14 cellular contexts compared by ENCODE assay signal in the genomic region with DNA sequence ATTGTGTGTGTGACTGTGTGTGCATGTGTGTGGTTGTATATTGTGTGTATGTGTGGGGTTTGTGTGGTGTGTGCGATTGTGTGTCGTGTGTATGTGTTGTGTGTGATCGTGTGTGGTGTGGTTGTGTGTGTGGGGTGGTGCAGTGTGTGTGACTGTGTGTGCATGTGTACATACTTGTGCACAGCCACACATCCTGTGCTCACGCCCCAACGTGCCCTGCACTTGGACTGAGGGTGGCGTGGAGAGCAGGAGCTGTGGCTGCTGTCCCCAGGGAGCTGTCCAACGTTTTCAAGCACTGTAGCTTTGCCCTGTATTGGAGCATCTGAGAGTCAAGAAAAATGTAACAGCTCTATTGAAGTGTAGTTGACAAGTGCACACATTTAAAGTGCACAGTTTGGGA.
A peak's percentile ranks its signal among the peaks of the same experiment; 100 is the strongest.
DNase-seq lines count a peak whose midpoint lies in the region; ATAC-seq and TF ChIP-seq lines count a peak whose summit lies in the region.
"Had no signal": no experiment of that assay in that cellular context is flagged by ENCODE, and none has a peak within 500 bp of the region (broad histone marks: within the 10 kb centered on the region; RNA-seq: fewer than 3 reads in every experiment).

No MANE protein-coding gene starts in this region.

- no peaks in the 10 kb centered on the region for H3K36me3 ChIP-seq in SJCRH30
- H3K36me3 ChIP-seq in SK-N-SH (replicated peaks in 1 of 2; ENCODE audit: control insufficient read depth in 1 of 2, insufficient read depth in 2 of 2, low read length in 1 of 2) = no peaks in the 10 kb centered on the region
- H3K36me3 ChIP-seq: adrenal gland had no signal

- H3K9me3 ChIP-seq in SJCRH30 (replicated peaks) (no peaks in the 10 kb centered on the region), SK-N-SH (no peaks in the 10 kb centered on the region)
- H3K9me3 ChIP-seq: adrenal gland had no signal

- TF ChIP-seq EP300 in SK-N-SH (IDR thresholded peaks at IDR 0.05; ENCODE audit: borderline replicate concordance in 1 of 2, low read depth in 1 of 2, low read length in 1 of 2) = no peak

- H2AFZ ChIP-seq in SK-N-SH (ENCODE audit: low read depth) = no peak overlapping the region

- H3K27ac ChIP-seq in SJCRH30 (no peak overlapping the region), SK-N-SH (ENCODE audit: low read depth in 2 of 2, low read length in 1 of 2) (no peak overlapping the region)
- H3K27ac ChIP-seq: adrenal gland had no signal

- intact Hi-C loops in activated naive CD4-positive, alpha-beta T cell treated with anti-CD3 and anti-CD28 coated beads for 36 hours (cut with micrococcal nuclease) = no loop called here
- intact Hi-C loops in posterior vena cava (cut with DNase I) = no loop called here

- no peaks in the 10 kb centered on the region for H3K27me3 ChIP-seq in SJCRH30
- no peaks in the 10 kb centered on the region for H3K27me3 ChIP-seq in SK-N-SH (ENCODE audit: insufficient read depth)

- H3K4me3 ChIP-seq in SJCRH30 (no peak overlapping the region), fibroblast of pulmonary artery (replicated peaks; ENCODE audit: low read depth, low read length) (no peak overlapping the region), SK-N-SH (ENCODE audit: low read depth in 2 of 2, low read length in 1 of 2) (no peak overlapping the region)
- H3K4me3 ChIP-seq: adrenal gland had no signal

- no peak for TF ChIP-seq RAD21 in SK-N-SH (IDR thresholded peaks at IDR 0.05; ENCODE audit: low read length)

- H3K27me3 Mint-ChIP-seq in activated naive CD4-positive, alpha-beta T cell treated with anti-CD3 and anti-CD28 coated beads for 36 hours (ENCODE audit: low read depth) = no peaks in the 10 kb centered on the region

- peak; percentile 26 for DNase-seq in activated naive CD4-positive, alpha-beta T cell treated with anti-CD3 and anti-CD28 coated beads for 36 hours
- DNase-seq in activated naive CD4-positive, alpha-beta T cell treated with anti-CD3 and anti-CD28 coated beads, Interleukin-2, amount 50 U/mL, for 16 hours = no peak
- DNase-seq in SJCRH30 (peak; percentile 31 to 39), fibroblast of pulmonary artery (ENCODE audit: low read depth) (peak; percentile 30), posterior vena cava (ENCODE audit: low spot score) (peak; percentile 73), SK-N-SH (no peak), HCEC 1CT (no peak)
- DNase-seq: EL; NCI-H2171; stimulated activated CD4-positive, alpha-beta T cell treated with anti-CD3 and anti-CD28 coated beads, Interleukin-12 subunit alpha, Interleukin-12 subunit beta, amount 100 ng/mL, for 4 hours had no signal

- no peaks in the 10 kb centered on the region for H3K4me1 Mint-ChIP-seq in activated naive CD4-positive, alpha-beta T cell treated with anti-CD3 and anti-CD28 coated beads for 36 hours (ENCODE audit: low read depth)
- H3K4me1 Mint-ChIP-seq: nephron; stimulated activated memory B cell treated with anti-CD40 and anti-IgM and Interleukin-4, amounts not matched to agents 10 μg/mL and 1 μg/mL and 100 μg/mL, for 72 hours had no signal

- 50% methylated on average over 7 of the region's 7 CpGs for WGBS in SK-N-SH (ENCODE audit: low lambda C conversion rate)

- H3K9me2 ChIP-seq in SK-N-SH = no peaks in the 10 kb centered on the region

- CTCF ChIA-PET in activated naive CD4-positive, alpha-beta T cell treated with anti-CD3 and anti-CD28 coated beads for 36 hours (lab: Charles Lee) = no interaction called here
- CTCF ChIA-PET in SK-N-SH (lab: Yijun Ruan, JAX) = no interaction called here

- no peak overlapping the region for H3K4me3 Mint-ChIP-seq in activated naive CD4-positive, alpha-beta T cell treated with anti-CD3 and anti-CD28 coated beads for 36 hours
- H3K4me3 Mint-ChIP-seq: nephron; stimulated activated memory B cell treated with anti-CD40 and anti-IgM and Interleukin-4, amounts not matched to agents 10 μg/mL and 1 μg/mL and 100 μg/mL, for 72 hours had no signal

- POLR2A ChIA-PET in SK-N-SH (lab: Yijun Ruan, JAX) = no interaction called here

- no peaks in the 10 kb centered on the region for H4K20me1 ChIP-seq in SK-N-SH (ENCODE audit: insufficient read depth)

- no peak overlapping the region for H3K4me2 ChIP-seq in SK-N-SH

- peaks cover 5% of the 10 kb centered on the region for H3F3A ChIP-seq in SK-N-SH (replicated peaks; ENCODE audit: insufficient read depth)

- H3K79me2 ChIP-seq in SK-N-SH (ENCODE audit: insufficient read depth) = no peaks in the 10 kb centered on the region

- no peak for TF ChIP-seq CTCF in fibroblast of pulmonary artery (IDR thresholded peaks at IDR 0.05; ENCODE audit: low read length, missing control alignments)
- no peak for TF ChIP-seq CTCF in SK-N-SH (IDR thresholded peaks at IDR 0.05)

- H3K9ac ChIP-seq in SK-N-SH = no peak overlapping the region

- no peaks in the 10 kb centered on the region for H3K36me3 Mint-ChIP-seq in activated naive CD4-positive, alpha-beta T cell treated with anti-CD3 and anti-CD28 coated beads for 36 hours (ENCODE audit: low read depth)
- H3K36me3 Mint-ChIP-seq: stimulated activated memory B cell treated with anti-CD40 and anti-IgM and Interleukin-4, amounts not matched to agents 10 μg/mL and 1 μg/mL and 100 μg/mL, for 72 hours had no signal

- 0 out of 2 replicates have a peak, but pooled peaks cover 2% of the 10 kb centered on the region for H3K4me1 ChIP-seq in SJCRH30
- no peaks in the 10 kb centered on the region; a peak in 1 of 4 replicates for H3K4me1 ChIP-seq in SK-N-SH (ENCODE audit: control insufficient read depth in 1 of 2, insufficient read depth in 2 of 2, low read depth in 1 of 2, low read length in 1 of 2)
- H3K4me1 ChIP-seq: adrenal gland had no signal

- no peak for ATAC-seq in GM18861 (IDR thresholded peaks at IDR 0.05; ENCODE audit: unreplicated experiment)
- ATAC-seq: stimulated activated memory B cell treated with anti-CD40 and anti-IgM and Interleukin-4, amounts not matched to agents 10 μg/mL and 1 μg/mL and 100 μg/mL, for 72 hours had no signal

- H3K27ac Mint-ChIP-seq in activated naive CD4-positive, alpha-beta T cell treated with anti-CD3 and anti-CD28 coated beads for 36 hours = no peak overlapping the region
- H3K27ac Mint-ChIP-seq: nephron; stimulated activated memory B cell treated with anti-CD40 and anti-IgM and Interleukin-4, amounts not matched to agents 10 μg/mL and 1 μg/mL and 100 μg/mL, for 72 hours had no signal

- no peaks in the 10 kb centered on the region for H3K9me3 Mint-ChIP-seq in activated naive CD4-positive, alpha-beta T cell treated with anti-CD3 and anti-CD28 coated beads for 36 hours

TF ChIP-seq in SK-N-SH, 30 proteins besides CTCF, POLR2A, EP300 and RAD21:
- no peak for TF ChIP-seq SIN3A (IDR thresholded peaks at IDR 0.05; ENCODE audit: borderline replicate concordance, low read depth, low read length)
- no peak for TF ChIP-seq ELF1 (IDR thresholded peaks at IDR 0.05)
- TF ChIP-seq, protein P1, sequence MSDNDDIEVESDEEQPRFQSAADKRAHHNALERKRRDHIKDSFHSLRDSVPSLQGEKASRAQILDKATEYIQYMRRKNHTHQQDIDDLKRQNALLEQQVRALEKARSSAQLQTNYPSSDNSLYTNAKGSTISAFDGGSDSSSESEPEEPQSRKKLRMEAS (IDR thresholded peaks at IDR 0.05; ENCODE audit: low read depth) = no peak
- TF ChIP-seq, protein P2, sequence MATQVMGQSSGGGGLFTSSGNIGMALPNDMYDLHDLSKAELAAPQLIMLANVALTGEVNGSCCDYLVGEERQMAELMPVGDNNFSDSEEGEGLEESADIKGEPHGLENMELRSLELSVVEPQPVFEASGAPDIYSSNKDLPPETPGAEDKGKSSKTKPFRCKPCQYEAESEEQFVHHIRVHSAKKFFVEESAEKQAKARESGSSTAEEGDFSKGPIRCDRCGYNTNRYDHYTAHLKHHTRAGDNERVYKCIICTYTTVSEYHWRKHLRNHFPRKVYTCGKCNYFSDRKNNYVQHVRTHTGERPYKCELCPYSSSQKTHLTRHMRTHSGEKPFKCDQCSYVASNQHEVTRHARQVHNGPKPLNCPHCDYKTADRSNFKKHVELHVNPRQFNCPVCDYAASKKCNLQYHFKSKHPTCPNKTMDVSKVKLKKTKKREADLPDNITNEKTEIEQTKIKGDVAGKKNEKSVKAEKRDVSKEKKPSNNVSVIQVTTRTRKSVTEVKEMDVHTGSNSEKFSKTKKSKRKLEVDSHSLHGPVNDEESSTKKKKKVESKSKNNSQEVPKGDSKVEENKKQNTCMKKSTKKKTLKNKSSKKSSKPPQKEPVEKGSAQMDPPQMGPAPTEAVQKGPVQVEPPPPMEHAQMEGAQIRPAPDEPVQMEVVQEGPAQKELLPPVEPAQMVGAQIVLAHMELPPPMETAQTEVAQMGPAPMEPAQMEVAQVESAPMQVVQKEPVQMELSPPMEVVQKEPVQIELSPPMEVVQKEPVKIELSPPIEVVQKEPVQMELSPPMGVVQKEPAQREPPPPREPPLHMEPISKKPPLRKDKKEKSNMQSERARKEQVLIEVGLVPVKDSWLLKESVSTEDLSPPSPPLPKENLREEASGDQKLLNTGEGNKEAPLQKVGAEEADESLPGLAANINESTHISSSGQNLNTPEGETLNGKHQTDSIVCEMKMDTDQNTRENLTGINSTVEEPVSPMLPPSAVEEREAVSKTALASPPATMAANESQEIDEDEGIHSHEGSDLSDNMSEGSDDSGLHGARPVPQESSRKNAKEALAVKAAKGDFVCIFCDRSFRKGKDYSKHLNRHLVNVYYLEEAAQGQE (IDR thresholded peaks at IDR 0.05; ENCODE audit: low read depth, low read length) = no peak
- TF ChIP-seq MXI1 (IDR thresholded peaks at IDR 0.05; ENCODE audit: low read depth, low read length) = no peak
- TF ChIP-seq FOSL2 (IDR thresholded peaks at IDR 0.05; ENCODE audit: borderline replicate concordance, low read depth) = no peak
- TF ChIP-seq RFX5 (IDR thresholded peaks at IDR 0.05; ENCODE audit: low read length) = no peak
- no peak for TF ChIP-seq FOXM1 (IDR thresholded peaks at IDR 0.05; ENCODE audit: low read depth)
- no peak for TF ChIP-seq TCF12 (IDR thresholded peaks at IDR 0.05)
- no peak for TF ChIP-seq EZH2phosphoT487 (IDR thresholded peaks at IDR 0.05; ENCODE audit: borderline replicate concordance, low read depth)
- TF ChIP-seq FOXJ3 (CRISPR knock-in tag; IDR thresholded peaks at IDR 0.05) = no peak
- TF ChIP-seq POLR2AphosphoS5 (IDR thresholded peaks at IDR 0.05; ENCODE audit: low read depth, low read length) = no peak
- TF ChIP-seq MEF2A (IDR thresholded peaks at IDR 0.05; ENCODE audit: borderline replicate concordance, low read depth) = no peak
- TF ChIP-seq CHD2 (IDR thresholded peaks at IDR 0.05; ENCODE audit: low read length, partially characterized antibody) = no peak

Comparison
In these comparisons a context has a peak if more than half of its experiments do, and no peak if none do; other contexts are left out.
1. DNase-seq: peak in activated naive CD4-positive, alpha-beta T cell treated with anti-CD3 and anti-CD28 coated beads for 36 hours (single experiment), SJCRH30 (2 of 2), fibroblast of pulmonary artery (single experiment) and posterior vena cava (single experiment); none in activated naive CD4-positive, alpha-beta T cell treated with anti-CD3 and anti-CD28 coated beads, Interleukin-2, amount 50 U/mL, for 16 hours (single experiment), SK-N-SH (single experiment) and HCEC 1CT (single experiment).